12 cellular contexts compared by ENCODE assay signal in the genomic region with DNA sequence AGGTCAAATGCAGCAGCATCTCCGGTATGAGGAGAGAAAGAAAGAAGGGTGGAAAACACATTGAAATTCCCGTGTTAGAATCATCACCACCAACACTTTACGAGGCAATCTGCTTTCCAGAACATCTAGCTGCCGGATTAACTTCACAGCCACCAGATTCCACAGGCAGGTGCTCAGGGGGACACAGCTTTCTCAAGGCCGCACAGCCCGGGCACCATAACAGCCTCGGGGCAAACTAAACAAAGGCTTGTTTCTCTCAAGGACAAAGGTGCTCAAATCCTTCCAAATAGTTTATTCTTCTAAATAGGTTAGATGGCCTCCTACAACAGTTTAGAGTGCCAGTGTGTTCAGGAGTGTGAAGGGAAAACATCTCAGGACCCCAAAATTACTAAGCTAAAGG.
"Had no signal": no experiment of that assay in that cellular context is flagged by ENCODE, and none has a peak within 500 bp of the region (broad histone marks: within the 10 kb centered on the region; RNA-seq: fewer than 3 reads in every experiment).

No MANE protein-coding gene starts in this region.

- H3K27ac Mint-ChIP-seq: activated naive CD4-positive, alpha-beta T cell treated with anti-CD3 and anti-CD28 coated beads for 36 hours; naive thymus-derived CD4-positive, alpha-beta T cell; T-cell had no signal

- ATAC-seq: gastroesophageal sphincter; mucosa of descending colon; naive thymus-derived CD4-positive, alpha-beta T cell; psoas muscle; sciatic nerve; T-cell had no signal

- DNase-seq: activated CD4-positive, alpha-beta T cell treated with anti-CD3 and anti-CD28 coated beads, Interleukin-2, amount 50 U/mL, for 4 hours; activated CD4-positive, CD25-positive, alpha-beta regulatory T cell treated with anti-CD3 and anti-CD28 coated beads, Interleukin-2, amount 50 U/mL, for 72 hours; activated naive CD4-positive, alpha-beta T cell treated with anti-CD3 and anti-CD28 coated beads for 36 hours; activated T-cell treated with anti-CD3 and anti-CD28 coated beads for 4 hours; mucosa of descending colon; naive thymus-derived CD4-positive, alpha-beta T cell; nucleus accumbens; psoas muscle; T-cell; T-helper 9 cell had no signal

- H3K36me3 Mint-ChIP-seq: naive thymus-derived CD4-positive, alpha-beta T cell; T-cell had no signal

- H3K4me3 Mint-ChIP-seq: activated naive CD4-positive, alpha-beta T cell treated with anti-CD3 and anti-CD28 coated beads for 36 hours; naive thymus-derived CD4-positive, alpha-beta T cell; T-cell had no signal

- H3K9me3 Mint-ChIP-seq: activated naive CD4-positive, alpha-beta T cell treated with anti-CD3 and anti-CD28 coated beads for 36 hours; T-cell had no signal

- H3K4me1 Mint-ChIP-seq: naive thymus-derived CD4-positive, alpha-beta T cell; T-cell had no signal
